In genomic region chr7:1408466-1408865, GRCh38 we compare ENCODE assay signal across 15 cellular contexts. TPM values are rescaled to one million over a fixed set of nuclear protein-coding genes. Genes with fewer than 3 reads are reported as not detected.
DNase-seq lines count a peak whose midpoint lies in the region; ATAC-seq, FAIRE-seq and TF ChIP-seq lines count a peak whose summit lies in the region.
"Had no signal": no experiment of that assay in that cellular context is flagged by ENCODE, and none has a peak within 500 bp of the region (broad histone marks: within the 10 kb centered on the region; RNA-seq: fewer than 3 reads in every experiment).

No MANE protein-coding gene starts in this region.

- no peaks in the 10 kb centered on the region for H3K9me3 Mint-ChIP-seq in endothelial cell (ENCODE audit: unreplicated experiment)
- H3K9me3 Mint-ChIP-seq: CD8-positive, alpha-beta T cell; H9 had no signal

- H3K4me1 ChIP-seq in BLaER1 treated with 17β-estradiol and CSF1 and Interleukin-3, amounts not matched to agents 10 nM and 100 nM = peaks cover 14 to 84% (median 57%) of the 10 kb centered on the region in 10 experiments; a peak in 19 of 20 replicates
- peaks cover 0 to 45% of the 10 kb centered on the region in 2 experiments; a peak in 2 of 5 replicates for H3K4me1 ChIP-seq in K562 (replicated peaks in 1 of 2; ENCODE audit: control insufficient read depth in 2 of 2, insufficient read depth in 2 of 2, low read length in 2 of 2)

- POLR2A ChIA-PET in K562 (lab: Yijun Ruan, JAX) = no interaction called here

- no peaks in the 10 kb centered on the region for H3K79me2 ChIP-seq in K562 (ENCODE audit: control insufficient read depth, insufficient read depth, low read length)

- no peak for FAIRE-seq in K562 (lab: Jason Lieb, UNC)
- FAIRE-seq: A204.1 had no signal

- H3K27me3 ChIP-seq in BLaER1 treated with 17β-estradiol and CSF1 and Interleukin-3, amounts not matched to agents 10 nM and 100 nM = peaks cover 31 to 58% (median 48%) of the 10 kb centered on the region in 11 experiments
- H3K27me3 ChIP-seq in K562 (ENCODE audit: control insufficient read depth in 2 of 2, insufficient read depth in 2 of 2, low read length in 2 of 2) = peaks cover 16 to 55% of the 10 kb centered on the region in 2 experiments; a peak in 4 of 5 replicates
- peaks cover 0 to 94% (median 65%) of the 10 kb centered on the region in 45 donors for H3K27me3 ChIP-seq in dorsolateral prefrontal cortex

- DNase-seq in K562 (ENCODE audit: extremely low read depth in 1 of 4, low spot score in 3 of 4) (no peak), endothelial cell (ENCODE audit: low spot score) (no peak), dorsolateral prefrontal cortex (no peak)
- no peak for DNase-seq in activated CD4-positive, alpha-beta T cell treated with anti-CD3 and anti-CD28 coated beads for 4 hours
- DNase-seq: AML-193; Calu3; CD8-positive, alpha-beta T cell; DMS79 treated with DMSO at 0.1 percent for 48 hours; GF-D8; GOT3; H9; KBM-7 had no signal

- H3K4me3 ChIP-seq in BLaER1 treated with 17β-estradiol and CSF1 and Interleukin-3, amounts not matched to agents 10 nM and 100 nM = no peak overlapping the region
- no peak overlapping the region for H3K4me3 ChIP-seq in K562
- H3K4me3 ChIP-seq in dorsolateral prefrontal cortex = no peak overlapping the region

- peak overlapping the region; percentile 31 for H3K27ac Mint-ChIP-seq in endothelial cell (ENCODE audit: unreplicated experiment)
- H3K27ac Mint-ChIP-seq: CD8-positive, alpha-beta T cell had no signal

- TF ChIP-seq CTCF in K562 (IDR thresholded peaks at IDR 0.05 in 2 of 3, conservative IDR thresholded peaks at IDR 0.05 in 1 of 3; ENCODE audit: insufficient read depth in 2 of 3, low read depth in 1 of 3, low read length in 3 of 3) (no peak), endothelial cell (IDR thresholded peaks at IDR 0.05; ENCODE audit: unreplicated experiment) (no peak), dorsolateral prefrontal cortex (IDR thresholded peaks at IDR 0.05 in 54 of 56, conservative IDR thresholded peaks at IDR 0.05 in 2 of 56; ENCODE audit: low read depth in 1 of 56, partially characterized antibody in 56 of 56) (no peak)

- no peaks in the 10 kb centered on the region for H3K9me3 ChIP-seq in BLaER1 treated with 17β-estradiol and CSF1 and Interleukin-3, amounts not matched to agents 10 nM and 100 nM (replicated peaks in 1 of 11)
- no peaks in the 10 kb centered on the region for H3K9me3 ChIP-seq in K562 (replicated peaks; ENCODE audit: control insufficient read depth, insufficient read depth, low read depth, low read length)

- TF ChIP-seq POLR2A in K562 (conservative IDR thresholded peaks at IDR 0.05) = no peak

- no peaks in the 10 kb centered on the region for H3K36me3 ChIP-seq in BLaER1 treated with 17β-estradiol and CSF1 and Interleukin-3, amounts not matched to agents 10 nM and 100 nM
- H3K36me3 ChIP-seq in K562 (ENCODE audit: control insufficient read depth, insufficient read depth, low read length) = no peaks in the 10 kb centered on the region

- H3K4me1 Mint-ChIP-seq in endothelial cell (ENCODE audit: unreplicated experiment) = peaks cover 5% of the 10 kb centered on the region

- peak overlapping the region in 7 of 11 experiments; percentile 46 to 76 (median 68); a peak in 11 of 22 replicates for H3K4me2 ChIP-seq in BLaER1 treated with 17β-estradiol and CSF1 and Interleukin-3, amounts not matched to agents 10 nM and 100 nM
- H3K4me2 ChIP-seq in K562 (ENCODE audit: insufficient read depth, low read length) = no peak overlapping the region

- H3K27me3 Mint-ChIP-seq in endothelial cell (ENCODE audit: unreplicated experiment) = peaks cover 2% of the 10 kb centered on the region

- H3K4me3 Mint-ChIP-seq in endothelial cell (ENCODE audit: unreplicated experiment) = no peak overlapping the region
- H3K4me3 Mint-ChIP-seq: CD8-positive, alpha-beta T cell; H9 had no signal

- no peak overlapping the region; a peak in 1 of 22 replicates for H3K9ac ChIP-seq in BLaER1 treated with 17β-estradiol and CSF1 and Interleukin-3, amounts not matched to agents 10 nM and 100 nM
- no peak overlapping the region for H3K9ac ChIP-seq in K562 (ENCODE audit: insufficient read depth in 1 of 2, low read depth in 2 of 2, low read length in 2 of 2)

- no peak overlapping the region for H2AFZ ChIP-seq in K562 (ENCODE audit: low read depth, low read length)

- CTCF ChIA-PET in K562 (lab: Yijun Ruan, JAX; ENCODE audit: low intra/inter-chr PET ratio) = interaction anchor here (1.2 kb wide), 1 partner anchor 183 kb away, joined by 4 read pairs; no protein-coding TSS in a partner anchor

- ATAC-seq in K562 = no peak
- no peak for ATAC-seq in activated CD4-positive, CD25-positive, alpha-beta regulatory T cell treated with anti-CD3 and anti-CD28 coated beads, Interleukin-2, amount 50 U/mL, for 24 hours
- ATAC-seq: CD8-positive, alpha-beta T cell had no signal

- H3K36me3 Mint-ChIP-seq in endothelial cell (ENCODE audit: low read depth, unreplicated experiment) = peaks cover 4% of the 10 kb centered on the region
- H3K36me3 Mint-ChIP-seq: CD8-positive, alpha-beta T cell had no signal

- WGBS in K562 (ENCODE audit: insufficient coverage, low coverage, missing lambda C conversion rate) = 2% methylated on average over 8 of the region's 8 CpGs

- intact Hi-C loops in K562 (cut with micrococcal nuclease) = no loop called here
- intact Hi-C loops in dorsolateral prefrontal cortex (cut with DNase I) = no loop called here

- TF ChIP-seq RAD21 in K562 (CRISPR knock-in tag; conservative IDR thresholded peaks at IDR 0.05 in 1 of 2, IDR thresholded peaks at IDR 0.05 in 1 of 2) = no peak

- no peaks in the 10 kb centered on the region for H3K9me1 ChIP-seq in K562 (ENCODE audit: control insufficient read depth, insufficient read depth, low read length)

- TF ChIP-seq EP300 in K562 (IDR thresholded peaks at IDR 0.05; ENCODE audit: low read length) = no peak

- no peak overlapping the region for H3K27ac ChIP-seq in BLaER1 treated with 17β-estradiol and CSF1 and Interleukin-3, amounts not matched to agents 10 nM and 100 nM
- H3K27ac ChIP-seq in K562 (ENCODE audit: extremely low read depth, low read depth, low read length) (no peak overlapping the region), dorsolateral prefrontal cortex (no peak overlapping the region)

- H4K20me1 ChIP-seq in BLaER1 treated with 17β-estradiol and CSF1 and Interleukin-3, amounts not matched to agents 10 nM and 100 nM = peaks cover 0 to 22% (median 0%) of the 10 kb centered on the region in 11 experiments; a peak in 2 of 22 replicates
- peaks cover 12% of the 10 kb centered on the region; the same call in 1 of the 2 replicates for H4K20me1 ChIP-seq in K562 (replicated peaks; ENCODE audit: control insufficient read depth, insufficient read depth, low read length)

- in situ Hi-C loops in K562 (cut with MboI) = no loop called here

- no TSS peak for BruUV-seq in K562 (replicated peaks; lab: Mats Ljungman, UMichigan)

TF ChIP-seq in K562, 482 proteins besides CTCF, POLR2A, EP300 and RAD21:
- TF ChIP-seq FOXP1 (CRISPR knock-in tag; IDR thresholded peaks at IDR 0.05) (no peak), BCOR (IDR thresholded peaks at IDR 0.05) (0 out of 2 replicates have a peak, but pooled peaks have one; percentile 64), KDM1A (IDR thresholded peaks at IDR 0.05) (peak; percentile 32 to 34; a peak in 1 of 4 replicates), RBM25 (IDR thresholded peaks at IDR 0.05; ENCODE audit: low read depth, low read length, severe bottlenecking) (peak; percentile 75), ZFP36 (IDR thresholded peaks at IDR 0.05; ENCODE audit: low read depth, low read length, partially characterized antibody) (peak; percentile 61)

RNA-seq across cellular contexts. Expression of gene MICALL2, which starts 50.8 kb away (rescaled TPM):
- total RNA-seq in K562 (2011; cell fraction: chromatin; rRNA removed; ENCODE audit: low replicate concordance) = 266 and 844 TPM in 2 replicates
- total RNA-seq in K562 (2011; cell fraction: nucleolus; rRNA removed) = 502 and 577 TPM in 2 replicates
- total RNA-seq in K562 (2011; cell fraction: nucleoplasm; rRNA removed) = 359 and 406 TPM in 2 replicates
- total RNA-seq in K562 (2014; rRNA removed) (59.0 and 71.5 TPM in 2 replicates), K562 (2014; rRNA removed; fragmentation: Illumina TruSeq; extraction: Trizol) (6.9 and 9.5 TPM in 2 replicates), K562 (2015; rRNA removed; fragmentation: Illumina TruSeq; extraction: Trizol) (26.9 and 32.7 TPM in 2 replicates), K562 (2021) (102 and 103 TPM in 2 replicates), endothelial cell (ENCODE audit: unreplicated experiment) (25.0 TPM), dorsolateral prefrontal cortex (100 to 1,000 TPM in 21 of 120 experiments, 10 to 100 TPM in 99; 38.3 to 170 (median 81.2) TPM)
- polyA plus RNA-seq in K562 (2011; rRNA removed) (17.0 and 42.5 TPM in 2 replicates), K562 (2014; fragmentation: Illumina TruSeq; extraction: Trizol) (13.2 and 29.8 TPM in 2 replicates), K562 (2014; fragmentation: Nextera tagmentation; extraction: Ambion mirVana) (1 to 10 TPM; 1.8 to 2.2 TPM), K562 (2014; rRNA removed) (91.2 and 99.3 TPM in 2 replicates)
- 14.6 and 28.0 TPM in 2 replicates for polyA plus RNA-seq in K562 (2011; cell fraction: cytosol; rRNA removed)
- 444 and 528 TPM in 2 replicates for polyA plus RNA-seq in K562 (2011; cell fraction: nucleus; rRNA removed)
- polyA plus RNA-seq in K562 (2012) = 61.2 and 74.6 TPM in 2 replicates
- polyA minus RNA-seq in K562 (2011; rRNA and poly(A)+ RNA removed) = 53.2 and 57.7 TPM in 2 replicates
- polyA minus RNA-seq in K562 (2011; cell fraction: cytosol; rRNA and poly(A)+ RNA removed) = 17.9 and 22.2 TPM in 2 replicates
- polyA minus RNA-seq in K562 (2011; cell fraction: nucleus; rRNA and poly(A)+ RNA removed) = 91.7 and 109 TPM in 2 replicates
